ENCODE assay signal across 1 cellular context in the genomic region with DNA sequence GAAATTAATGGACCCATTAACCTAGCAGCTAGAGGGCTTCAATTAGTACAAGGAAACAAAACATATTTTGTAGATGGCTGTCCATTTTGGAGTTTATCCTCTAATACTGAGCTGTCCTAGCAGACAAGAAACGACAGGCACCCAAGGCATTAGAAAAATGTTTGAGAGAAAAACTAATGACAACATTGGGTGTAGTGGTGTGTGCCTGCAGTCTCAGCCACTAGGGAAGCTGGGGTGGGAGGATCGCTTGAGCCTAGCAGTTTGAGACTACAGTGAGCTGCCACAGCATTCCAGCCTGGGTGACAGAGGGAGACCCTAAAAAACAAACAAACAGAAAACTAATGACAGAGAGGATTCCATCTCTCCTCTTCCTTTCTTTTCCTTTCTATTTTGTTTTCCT.
TF ChIP-seq lines count a peak whose summit lies in the region.

No MANE protein-coding gene starts in this region.

TF ChIP-seq in HepG2, 621 proteins besides CTCF, POLR2A, EP300 and RAD21 (continued from another document):
- TF ChIP-seq, protein P1, sequence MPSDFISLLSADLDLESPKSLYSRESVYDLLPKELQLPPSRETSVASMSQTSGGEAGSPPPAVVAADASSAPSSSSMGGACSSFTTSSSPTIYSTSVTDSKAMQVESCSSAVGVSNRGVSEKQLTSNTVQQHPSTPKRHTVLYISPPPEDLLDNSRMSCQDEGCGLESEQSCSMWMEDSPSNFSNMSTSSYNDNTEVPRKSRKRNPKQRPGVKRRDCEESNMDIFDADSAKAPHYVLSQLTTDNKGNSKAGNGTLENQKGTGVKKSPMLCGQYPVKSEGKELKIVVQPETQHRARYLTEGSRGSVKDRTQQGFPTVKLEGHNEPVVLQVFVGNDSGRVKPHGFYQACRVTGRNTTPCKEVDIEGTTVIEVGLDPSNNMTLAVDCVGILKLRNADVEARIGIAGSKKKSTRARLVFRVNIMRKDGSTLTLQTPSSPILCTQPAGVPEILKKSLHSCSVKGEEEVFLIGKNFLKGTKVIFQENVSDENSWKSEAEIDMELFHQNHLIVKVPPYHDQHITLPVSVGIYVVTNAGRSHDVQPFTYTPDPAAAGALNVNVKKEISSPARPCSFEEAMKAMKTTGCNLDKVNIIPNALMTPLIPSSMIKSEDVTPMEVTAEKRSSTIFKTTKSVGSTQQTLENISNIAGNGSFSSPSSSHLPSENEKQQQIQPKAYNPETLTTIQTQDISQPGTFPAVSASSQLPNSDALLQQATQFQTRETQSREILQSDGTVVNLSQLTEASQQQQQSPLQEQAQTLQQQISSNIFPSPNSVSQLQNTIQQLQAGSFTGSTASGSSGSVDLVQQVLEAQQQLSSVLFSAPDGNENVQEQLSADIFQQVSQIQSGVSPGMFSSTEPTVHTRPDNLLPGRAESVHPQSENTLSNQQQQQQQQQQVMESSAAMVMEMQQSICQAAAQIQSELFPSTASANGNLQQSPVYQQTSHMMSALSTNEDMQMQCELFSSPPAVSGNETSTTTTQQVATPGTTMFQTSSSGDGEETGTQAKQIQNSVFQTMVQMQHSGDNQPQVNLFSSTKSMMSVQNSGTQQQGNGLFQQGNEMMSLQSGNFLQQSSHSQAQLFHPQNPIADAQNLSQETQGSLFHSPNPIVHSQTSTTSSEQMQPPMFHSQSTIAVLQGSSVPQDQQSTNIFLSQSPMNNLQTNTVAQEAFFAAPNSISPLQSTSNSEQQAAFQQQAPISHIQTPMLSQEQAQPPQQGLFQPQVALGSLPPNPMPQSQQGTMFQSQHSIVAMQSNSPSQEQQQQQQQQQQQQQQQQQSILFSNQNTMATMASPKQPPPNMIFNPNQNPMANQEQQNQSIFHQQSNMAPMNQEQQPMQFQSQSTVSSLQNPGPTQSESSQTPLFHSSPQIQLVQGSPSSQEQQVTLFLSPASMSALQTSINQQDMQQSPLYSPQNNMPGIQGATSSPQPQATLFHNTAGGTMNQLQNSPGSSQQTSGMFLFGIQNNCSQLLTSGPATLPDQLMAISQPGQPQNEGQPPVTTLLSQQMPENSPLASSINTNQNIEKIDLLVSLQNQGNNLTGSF (CRISPR knock-in tag; IDR thresholded peaks at IDR 0.05), result no peak
